Comparison of ENCODE assay signal across 9 cellular contexts in the genomic region with DNA sequence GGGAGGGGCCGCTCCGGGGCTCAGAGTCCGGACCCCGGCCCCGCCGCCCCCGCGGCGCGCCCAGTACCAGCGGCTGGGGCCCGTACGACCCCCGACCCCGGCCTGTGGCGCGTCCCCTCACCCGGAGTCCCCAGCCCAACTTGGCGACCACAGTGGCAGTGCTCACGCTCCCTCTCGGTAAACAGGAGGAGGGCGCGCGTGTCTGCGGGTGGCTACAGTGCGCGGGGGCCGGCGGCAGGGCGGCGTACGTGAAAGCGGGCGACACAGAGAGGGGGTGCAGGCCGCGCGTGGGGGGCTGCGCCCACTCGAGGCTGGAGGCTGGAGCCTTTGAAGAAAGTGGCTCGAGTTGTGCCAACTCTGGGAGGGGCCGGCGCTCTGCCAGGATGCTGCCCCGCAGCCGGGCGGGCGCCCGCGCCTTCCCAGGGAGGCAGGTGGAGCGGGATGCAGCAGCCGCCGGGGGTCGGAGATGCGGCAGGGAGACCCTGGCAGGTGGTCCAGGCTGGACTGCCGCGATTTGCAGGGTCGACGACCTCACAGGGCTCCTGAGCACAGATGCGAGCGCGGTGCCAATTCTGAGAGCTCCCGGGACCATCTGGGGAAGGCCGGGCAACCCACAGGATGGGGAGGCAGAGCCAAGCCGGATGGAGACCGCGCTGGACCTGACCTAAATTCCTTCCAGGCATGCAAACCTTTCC. TPM values are rescaled to one million over a fixed set of nuclear protein-coding genes. Genes with fewer than 3 reads are reported as not detected.
A peak's percentile ranks its signal among the peaks of the same experiment; 100 is the strongest.
DNase-seq lines count a peak whose midpoint lies in the region; ATAC-seq and TF ChIP-seq lines count a peak whose summit lies in the region.
"Had no signal": no experiment of that assay in that cellular context is flagged by ENCODE, and none has a peak within 500 bp of the region (broad histone marks: within the 10 kb centered on the region; RNA-seq: fewer than 3 reads in every experiment).

No MANE protein-coding gene starts in this region.

- H3K4me2 ChIP-seq in PC-3 (ENCODE audit: low read length) (peak overlapping the region; percentile 78), mesendoderm (ENCODE audit: low read length) (peak overlapping the region; percentile 66)

- H2AK5ac ChIP-seq in mesendoderm (ENCODE audit: low read length), result no peak overlapping the region

- H3F3A ChIP-seq in PC-3 (ENCODE audit: low read length, unreplicated experiment), result no peaks in the 10 kb centered on the region

- POLR2A ChIA-PET in PC-3 (lab: Charles Lee; ENCODE audit: unreplicated experiment), result no interaction called here

- H3K4me1 ChIP-seq in PC-3 (ENCODE audit: insufficient read depth, low read length) (peaks cover 25% of the 10 kb centered on the region), duodenal mucosa (ENCODE audit: control insufficient read depth in 1 of 2, insufficient read depth in 2 of 2, low read length in 2 of 2) (peaks cover 45 to 48% of the 10 kb centered on the region in 2 donors), mesendoderm (ENCODE audit: control insufficient read depth, low read depth, low read length) (no peaks in the 10 kb centered on the region), testis (no peaks in the 10 kb centered on the region)

- no peak for ATAC-seq in PC-3
- ATAC-seq in HG02852 (IDR thresholded peaks at IDR 0.05; ENCODE audit: unreplicated experiment), result no peak

- H2BK15ac ChIP-seq in mesendoderm (replicated peaks; ENCODE audit: low read depth), result no peak overlapping the region

- no peak overlapping the region for H4K8ac ChIP-seq in mesendoderm (ENCODE audit: low read depth, low read length)

- H3K27me3 Mint-ChIP-seq in Calu3 (ENCODE audit: unreplicated experiment), result no peaks in the 10 kb centered on the region

- peaks cover 12% of the 10 kb centered on the region for H3K36me3 Mint-ChIP-seq in Calu3 (ENCODE audit: insufficient read depth, unreplicated experiment)

- H3K4me3 ChIP-seq in PC-3 (ENCODE audit: low read length) (peak overlapping the region; percentile 66), duodenal mucosa (ENCODE audit: low read depth in 1 of 2, low read length in 2 of 2) (peak overlapping the region; percentile 64 to 71), mesendoderm (ENCODE audit: low read length) (no peak overlapping the region), testis (peak overlapping the region; percentile 63 to 64)

- no peak overlapping the region for H3K18ac ChIP-seq in mesendoderm (ENCODE audit: low read length)

- peak overlapping the region; percentile 64 for H3K27ac ChIP-seq in PC-3 (ENCODE audit: low read length)
- peak overlapping the region; percentile 71 for H3K27ac ChIP-seq in duodenal mucosa (ENCODE audit: low read depth, low read length)
- no peak overlapping the region for H3K27ac ChIP-seq in mesendoderm (ENCODE audit: low read depth, low read length)
- peak overlapping the region; percentile 10 to 68 for H3K27ac ChIP-seq in testis

- intact Hi-C loops in Calu3 (cut with micrococcal nuclease; ENCODE audit: unreplicated experiment), result loop anchor here (5.0 kb wide), 1 partner anchor 160 kb away; no protein-coding TSS in a partner anchor
- intact Hi-C loops in PC-3 (cut with micrococcal nuclease), result loop anchor here (2.0 kb wide), 1 partner anchor 161 kb away; no protein-coding TSS in a partner anchor
- intact Hi-C loops in testis (cut with DNase I; ENCODE audit: low total_unique reads), result loop anchor here (5.0 to 10.0 kb wide), 2 partner anchors 105 to 157 kb away; no protein-coding TSS in a partner anchor

- H3K79me2 ChIP-seq in PC-3 (ENCODE audit: low read length) (no peaks in the 10 kb centered on the region), mesendoderm (ENCODE audit: control insufficient read depth, insufficient read depth, low read length) (no peaks in the 10 kb centered on the region)

- no peak overlapping the region for H3K27ac Mint-ChIP-seq in Calu3 (ENCODE audit: unreplicated experiment)

- TF ChIP-seq POLR2A in testis (IDR thresholded peaks at IDR 0.05), result no peak

- H3K9me3 ChIP-seq in PC-3 (ENCODE audit: low read length) (no peaks in the 10 kb centered on the region), duodenal mucosa (ENCODE audit: control insufficient read depth in 1 of 2, low read length in 2 of 2) (no peaks in the 10 kb centered on the region), testis (no peaks in the 10 kb centered on the region)

- no peaks in the 10 kb centered on the region for H3K9me2 ChIP-seq in PC-3 (replicated peaks; ENCODE audit: low read length)

- H3K9ac ChIP-seq in PC-3 (ENCODE audit: low read length) (peak overlapping the region; percentile 61), duodenal mucosa (ENCODE audit: low read depth in 1 of 2, low read length in 2 of 2) (peak overlapping the region; percentile 62 to 69), mesendoderm (ENCODE audit: low read length) (peak overlapping the region; percentile 36)

- H2BK120ac ChIP-seq in mesendoderm (ENCODE audit: low read depth, low read length), result no peak overlapping the region

- no peaks in the 10 kb centered on the region for H4K20me1 ChIP-seq in PC-3 (ENCODE audit: low read length)

- H2AFZ ChIP-seq in PC-3 (ENCODE audit: low read length), result peak overlapping the region; percentile 64

- H3K36me3 ChIP-seq in PC-3 (ENCODE audit: low read depth, low read length), result no peaks in the 10 kb centered on the region
- no peaks in the 10 kb centered on the region for H3K36me3 ChIP-seq in duodenal mucosa (ENCODE audit: control insufficient read depth in 1 of 2, insufficient read depth in 2 of 2, low read length in 2 of 2)
- H3K36me3 ChIP-seq in mesendoderm (ENCODE audit: control insufficient read depth, insufficient read depth, low read length), result no peaks in the 10 kb centered on the region
- no peaks in the 10 kb centered on the region for H3K36me3 ChIP-seq in testis (ENCODE audit: low read depth, missing control alignments)

- no peak overlapping the region for H3K23ac ChIP-seq in mesendoderm (ENCODE audit: low read length)

- no peak for TF ChIP-seq CTCF in Calu3 (IDR thresholded peaks at IDR 0.05; ENCODE audit: unreplicated experiment)
- TF ChIP-seq CTCF in PC-3 (conservative IDR thresholded peaks at IDR 0.05; ENCODE audit: low read depth, low read length), result no peak
- no peak for TF ChIP-seq CTCF in testis (IDR thresholded peaks at IDR 0.05)

- DNase-seq in Calu3, result no peak
- DNase-seq in PC-3, result peak; percentile 35
- no peak for DNase-seq in mesendoderm
- peak; percentile 38 for DNase-seq in testis
- no peak for DNase-seq in SK-N-DZ (ENCODE audit: low spot score)
- no peak for DNase-seq in NCI-H1436 treated with DMSO at 0.1 percent for 48 hours (lab: John Stamatoyannopoulos, UW)

- BruUV-seq in Calu3 (replicated peaks; lab: Mats Ljungman, UMichigan), result no TSS peak
- BruUV-seq in PC-3 (replicated peaks; lab: Mats Ljungman, UMichigan), result no TSS peak

- H3K27me3 ChIP-seq in PC-3 (ENCODE audit: low read length) (no peaks in the 10 kb centered on the region), duodenal mucosa (ENCODE audit: control insufficient read depth in 1 of 2, insufficient read depth in 2 of 2, low read length in 2 of 2) (no peaks in the 10 kb centered on the region), mesendoderm (ENCODE audit: insufficient read depth, low read length, poor library complexity) (peaks cover 9% of the 10 kb centered on the region), testis (no peaks in the 10 kb centered on the region)

- H2BK5ac ChIP-seq in mesendoderm (ENCODE audit: low read length), result no peak overlapping the region

- CTCF ChIA-PET in Calu3 (lab: Charles Lee), result interaction anchor here (0.6 to 3.9 kb wide), 5 partner anchors 45 to 771 kb away, joined by 3 to 30 read pairs (median 4); no protein-coding TSS in a partner anchor
- CTCF ChIA-PET in PC-3 (lab: Charles Lee), result interaction anchor here (0.6 to 1.0 kb wide), 4 partner anchors 103 to 162 kb away, joined by 3 to 5 read pairs (median 4); no protein-coding TSS in a partner anchor

- H3K4me3 Mint-ChIP-seq in Calu3 (ENCODE audit: low read depth, unreplicated experiment), result peak overlapping the region; percentile 53

- H4K5ac ChIP-seq in mesendoderm (ENCODE audit: low read length), result no peak overlapping the region

- peaks cover 34% of the 10 kb centered on the region for H3K4me1 Mint-ChIP-seq in Calu3 (ENCODE audit: low read depth, unreplicated experiment)

- H3K9me3 Mint-ChIP-seq in Calu3 (ENCODE audit: low read depth, unreplicated experiment), result peaks cover 2% of the 10 kb centered on the region

- H3K56ac ChIP-seq in mesendoderm (ENCODE audit: low read length), result peak overlapping the region; percentile 67

- H3K79me1 ChIP-seq in mesendoderm (ENCODE audit: low read length), result no peaks in the 10 kb centered on the region

- WGBS in mesendoderm (ENCODE audit: extremely low coverage, insufficient coverage, low lambda C conversion rate), result no CpG with 5 or more reads among the region's 65 CpGs
- 1 to 2% methylated on average over 13 to 38 of the region's 65 CpGs for WGBS in testis, 2 donors

- no peak overlapping the region for H3K4ac ChIP-seq in mesendoderm (ENCODE audit: low read depth, low read length)

RNA-seq across cellular contexts. Expression of gene PTPRE, which starts 0.7 kb away (rescaled TPM):
- total RNA-seq in Calu3 (2022) (5.9 and 7.6 TPM in 2 replicates), PC-3 (2014; rRNA removed) (3.1 and 5.0 TPM in 2 replicates), testis (10 to 100 TPM; 15.3 to 26.6 TPM)
- polyA plus RNA-seq in mesendoderm (2013, experiment 1 of 2), result 0.59 TPM
- 0.70 TPM for polyA plus RNA-seq in mesendoderm (2013, experiment 2 of 2)
- polyA plus RNA-seq in testis (ENCODE audit: insufficient read depth, low read depth, low replicate concordance), result 10.0 TPM
- polyA plus RNA-seq in SK-N-DZ (2014; cell fraction: cytosol; rRNA removed), result not detected in 2 replicates
- polyA plus RNA-seq in SK-N-DZ (2014; cell fraction: nucleus; rRNA removed), result not detected in 2 replicates

RNA-seq across cellular contexts. Expression of gene CLRN3, which starts 14.8 kb away (rescaled TPM):
- total RNA-seq in Calu3 (2022) (0.52 and 0.76 TPM in 2 replicates), PC-3 (2014; rRNA removed) (not detected in 2 replicates), testis (under 1 TPM in 1 of 2 donors, not detected in 1; 0.55 TPM)
- polyA plus RNA-seq in mesendoderm (2013, experiment 1 of 2), result not detected
- polyA plus RNA-seq in mesendoderm (2013, experiment 2 of 2), result not detected
- polyA plus RNA-seq in testis (ENCODE audit: insufficient read depth, low read depth, low replicate concordance), result not detected
- polyA plus RNA-seq in SK-N-DZ (2014; cell fraction: cytosol; rRNA removed), result not detected in 2 replicates
- not detected in 2 replicates for polyA plus RNA-seq in SK-N-DZ (2014; cell fraction: nucleus; rRNA removed)
- total RNA-seq: pulmonary artery endothelial cell had no signal

Comparison
In these comparisons a context has a peak if more than half of its experiments do, and no peak if none do; other contexts are left out.
1. DNase-seq: peak in PC-3 (single experiment) and testis (single experiment); none in Calu3 (single experiment), mesendoderm (single experiment), SK-N-DZ (single experiment) and NCI-H1436 treated with DMSO at 0.1 percent for 48 hours (single experiment).
2. Peak in every context shown above with its lines, with median percentiles within 50 percentile points of each other: H3K9ac ChIP-seq.